In genomic region chr5:7869474-7870136, GRCh38 we compare ENCODE assay signal across 8 cellular contexts. TPM values are rescaled to one million over a fixed set of nuclear protein-coding genes. Genes with fewer than 3 reads are reported as not detected.
DNase-seq lines count a peak whose midpoint lies in the region; ATAC-seq, FAIRE-seq and TF ChIP-seq lines count a peak whose summit lies in the region.

No MANE protein-coding gene starts in this region.

- no peak for TF ChIP-seq EP300 in SK-N-SH (IDR thresholded peaks at IDR 0.05; ENCODE audit: borderline replicate concordance in 1 of 2, low read depth in 1 of 2, low read length in 1 of 2)

- H3K9me3 ChIP-seq in AG04450 (ENCODE audit: control insufficient read depth, insufficient read depth, low read length) = peaks cover 3% of the 10 kb centered on the region; the same call in 1 of the 2 replicates
- no peaks in the 10 kb centered on the region for H3K9me3 ChIP-seq in SK-N-SH
- no peaks in the 10 kb centered on the region for H3K9me3 ChIP-seq in mucosa of rectum (ENCODE audit: control insufficient read depth in 2 of 2, low read length in 2 of 2)

- intact Hi-C loops in dorsolateral prefrontal cortex (cut with DNase I) = loop anchor here in 1 of 2 donors (5.0 to 10.0 kb wide), 2 partner anchors 1105 to 1237 kb away; partner anchors contain the start of genes NSUN2 and SRD5A1

- no peak overlapping the region for H3K27ac ChIP-seq in AG04450 (ENCODE audit: low read depth, low read length)
- peak overlapping the region; percentile 47 to 55; a peak in 2 of 4 replicates for H3K27ac ChIP-seq in SK-N-SH (ENCODE audit: low read depth in 2 of 2, low read length in 1 of 2)
- H3K27ac ChIP-seq in dorsolateral prefrontal cortex = peak overlapping the region in 53 of 59 donors; percentile 3 to 93 (median 77)
- peak overlapping the region; percentile 68 to 81 for H3K27ac ChIP-seq in mucosa of rectum (ENCODE audit: low read depth in 2 of 2, low read length in 2 of 2)

- H3K9me2 ChIP-seq in SK-N-SH = no peaks in the 10 kb centered on the region

- H4K20me1 ChIP-seq in SK-N-SH (ENCODE audit: insufficient read depth) = peaks cover 20% of the 10 kb centered on the region

- CTCF ChIA-PET in AG04450 (lab: Charles Lee) (interaction anchor here (1.0 to 12.9 kb wide), 4 partner anchors 9 to 53 kb away, joined by 3 to 102 read pairs (median 3); partner anchors contain the start of gene CFAP90), SK-N-SH (lab: Yijun Ruan, JAX) (interaction anchor here (1.0 to 5.3 kb wide), 4 partner anchors 8 to 17 kb away, joined by 3 to 34 read pairs (median 12); no protein-coding TSS in a partner anchor)

- H3K36me3 ChIP-seq in SK-N-SH (replicated peaks in 1 of 2; ENCODE audit: control insufficient read depth in 1 of 2, insufficient read depth in 2 of 2, low read length in 1 of 2) (peaks cover 20 to 47% of the 10 kb centered on the region in 2 experiments), mucosa of rectum (ENCODE audit: control insufficient read depth in 2 of 2, insufficient read depth in 2 of 2, low read length in 2 of 2) (peaks cover 3 to 8% of the 10 kb centered on the region in 2 donors)

- WGBS in SK-N-SH (ENCODE audit: low lambda C conversion rate) = 2% methylated on average over 32 of the region's 41 CpGs

- no peak for DNase-seq in AG04450 (ENCODE audit: low read depth, low spot score)
- DNase-seq in SK-N-SH = peak; percentile 63
- DNase-seq in dorsolateral prefrontal cortex = no peak
- peak; percentile 41 for DNase-seq in urothelium cell line (ENCODE audit: low spot score)
- DNase-seq in NCI-H128 (lab: John Stamatoyannopoulos, UW; ENCODE audit: unreplicated experiment) = no peak

- peak overlapping the region; percentile 86 for H2AFZ ChIP-seq in SK-N-SH (ENCODE audit: low read depth)

- H3K27me3 ChIP-seq in AG04450 (ENCODE audit: control insufficient read depth, insufficient read depth, low read length) (no peaks in the 10 kb centered on the region), SK-N-SH (ENCODE audit: insufficient read depth) (no peaks in the 10 kb centered on the region), dorsolateral prefrontal cortex (no peaks in the 10 kb centered on the region), mucosa of rectum (ENCODE audit: control insufficient read depth in 2 of 2, insufficient read depth in 2 of 2, low read length in 2 of 2) (no peaks in the 10 kb centered on the region)

- H3K4me1 ChIP-seq in SK-N-SH (ENCODE audit: control insufficient read depth in 1 of 2, insufficient read depth in 2 of 2, low read depth in 1 of 2, low read length in 1 of 2) = peaks cover 0 to 12% of the 10 kb centered on the region in 2 experiments; a peak in 2 of 4 replicates
- H3K4me1 ChIP-seq in mucosa of rectum (ENCODE audit: control insufficient read depth in 2 of 2, insufficient read depth in 2 of 2, low read length in 2 of 2) = peaks cover 9 to 30% of the 10 kb centered on the region in 2 donors

- peak overlapping the region; percentile 85 for H3K4me3 ChIP-seq in AG04450 (ENCODE audit: low read depth, low read length)
- H3K4me3 ChIP-seq in SK-N-SH (ENCODE audit: low read depth in 2 of 2, low read length in 1 of 2) = peak overlapping the region; percentile 84 to 96
- H3K4me3 ChIP-seq in dorsolateral prefrontal cortex = peak overlapping the region; percentile 80 to 100 (median 98)
- peak overlapping the region; percentile 92 to 93 for H3K4me3 ChIP-seq in mucosa of rectum (ENCODE audit: low read length in 2 of 2)

- H3K79me2 ChIP-seq in SK-N-SH (ENCODE audit: insufficient read depth) = peaks cover 92% of the 10 kb centered on the region

- no peaks in the 10 kb centered on the region for H3F3A ChIP-seq in SK-N-SH (replicated peaks; ENCODE audit: insufficient read depth)

- H3K9ac ChIP-seq in SK-N-SH (peak overlapping the region; percentile 79), mucosa of rectum (ENCODE audit: low read depth in 1 of 2, low read length in 2 of 2) (peak overlapping the region; percentile 74 to 87)

- ATAC-seq in GM18517 (IDR thresholded peaks at IDR 0.05; ENCODE audit: unreplicated experiment) (peak; percentile 34), HG03039 (IDR thresholded peaks at IDR 0.05; ENCODE audit: unreplicated experiment) (peak; percentile 29)

- H3K4me2 ChIP-seq in SK-N-SH = peak overlapping the region; percentile 82

- no peak for FAIRE-seq in urothelium cell line (lab: Jason Lieb, UNC)

- POLR2A ChIA-PET in AG04450 (lab: Yijun Ruan, JAX) (interaction anchor here (1.0 kb wide), 2 partner anchors 17 to 19 kb away, joined by 3 to 5 read pairs; partner anchors contain the start of gene CFAP90), SK-N-SH (lab: Yijun Ruan, JAX) (no interaction called here)

- no peak for TF ChIP-seq RAD21 in SK-N-SH (IDR thresholded peaks at IDR 0.05; ENCODE audit: low read length)

- TF ChIP-seq CTCF in AG04450 (IDR thresholded peaks at IDR 0.05; ENCODE audit: low read depth, low read length) = no peak
- no peak for TF ChIP-seq CTCF in SK-N-SH (IDR thresholded peaks at IDR 0.05)
- TF ChIP-seq CTCF in dorsolateral prefrontal cortex (IDR thresholded peaks at IDR 0.05 in 54 of 56, conservative IDR thresholded peaks at IDR 0.05 in 2 of 56; ENCODE audit: low read depth in 1 of 56, partially characterized antibody in 56 of 56) = no peak

TF ChIP-seq in SK-N-SH, 30 proteins besides CTCF, POLR2A, EP300 and RAD21:
- TF ChIP-seq CHD2 (IDR thresholded peaks at IDR 0.05; ENCODE audit: low read length, partially characterized antibody) = no peak
- no peak for TF ChIP-seq YY1 (IDR thresholded peaks at IDR 0.05; ENCODE audit: low read depth)
- no peak for TF ChIP-seq MEF2A (IDR thresholded peaks at IDR 0.05; ENCODE audit: borderline replicate concordance, low read depth)
- TF ChIP-seq SMC3 (IDR thresholded peaks at IDR 0.05; ENCODE audit: low read depth, low read length) = no peak
- no peak for TF ChIP-seq REST (IDR thresholded peaks at IDR 0.05; ENCODE audit: low read depth, low read length)
- TF ChIP-seq, protein P1, sequence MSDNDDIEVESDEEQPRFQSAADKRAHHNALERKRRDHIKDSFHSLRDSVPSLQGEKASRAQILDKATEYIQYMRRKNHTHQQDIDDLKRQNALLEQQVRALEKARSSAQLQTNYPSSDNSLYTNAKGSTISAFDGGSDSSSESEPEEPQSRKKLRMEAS (IDR thresholded peaks at IDR 0.05; ENCODE audit: low read depth) = no peak

RNA-seq across cellular contexts. Expression of gene MTRR, which starts 0.7 kb away (rescaled TPM):
- polyA plus RNA-seq in AG04450 (2011; rRNA removed) = 44.1 and 50.0 TPM in 2 replicates
- 55.7 and 57.2 TPM in 2 replicates for polyA minus RNA-seq in AG04450 (2011; rRNA and poly(A)+ RNA removed)
- 18.4 and 23.5 TPM in 2 replicates for polyA plus RNA-seq in SK-N-SH (2012; rRNA removed)
- polyA plus RNA-seq in SK-N-SH (2012; cell fraction: cytosol; rRNA removed) = 17.6 and 18.2 TPM in 2 replicates
- 49.1 and 69.3 TPM in 2 replicates for polyA plus RNA-seq in SK-N-SH (2012; cell fraction: nucleus; rRNA removed)
- total RNA-seq in dorsolateral prefrontal cortex = 100 to 1,000 TPM in 1 of 120 experiments, 10 to 100 TPM in 119; 42.8 to 132 (median 64.0) TPM

RNA-seq across cellular contexts. Expression of gene FASTKD3, which starts 0.8 kb away (rescaled TPM):
- polyA plus RNA-seq in AG04450 (2011; rRNA removed) = 9.2 and 12.8 TPM in 2 replicates
- 3.6 and 7.6 TPM in 2 replicates for polyA minus RNA-seq in AG04450 (2011; rRNA and poly(A)+ RNA removed)
- polyA plus RNA-seq in SK-N-SH (2012; rRNA removed) = 5.4 and 8.5 TPM in 2 replicates
- polyA plus RNA-seq in SK-N-SH (2012; cell fraction: cytosol; rRNA removed) = 7.9 and 8.2 TPM in 2 replicates
- 4.0 and 12.3 TPM in 2 replicates for polyA plus RNA-seq in SK-N-SH (2012; cell fraction: nucleus; rRNA removed)
- total RNA-seq in dorsolateral prefrontal cortex = 10 to 100 TPM in 65 of 120 experiments, 1 to 10 TPM in 55; 4.4 to 16.7 (median 10.2) TPM

RNA-seq across cellular contexts. Expression of gene CFAP90, which starts 18.7 kb away (rescaled TPM):
- polyA plus RNA-seq in AG04450 (2011; rRNA removed) (0.09 and 0.10 TPM in 2 replicates), SK-N-SH (2012; rRNA removed) (0.06 and 0.10 TPM in 2 replicates)
- not detected in 2 replicates for polyA minus RNA-seq in AG04450 (2011; rRNA and poly(A)+ RNA removed)
- 0.12 TPM in 2 replicates for polyA plus RNA-seq in SK-N-SH (2012; cell fraction: cytosol; rRNA removed)
- polyA plus RNA-seq in SK-N-SH (2012; cell fraction: nucleus; rRNA removed) = 0.13 and 0.14 TPM in 2 replicates
- 10 to 100 TPM in 10 of 120 experiments, 1 to 10 TPM in 110; 2.5 to 20.4 (median 6.8) TPM for total RNA-seq in dorsolateral prefrontal cortex

Comparison
In these comparisons a context has a peak if more than half of its experiments do, and no peak if none do; other contexts are left out.
1. DNase-seq: peak in SK-N-SH (single experiment) and urothelium cell line (single experiment); none in AG04450 (single experiment), dorsolateral prefrontal cortex (0 of 10) and NCI-H128 (single experiment).
2. Peak in every context shown above with its lines, with median percentiles within 50 percentile points of each other: H3K4me3 ChIP-seq.